Comparison of ENCODE assay signal across 8 cellular contexts in the genomic region with DNA sequence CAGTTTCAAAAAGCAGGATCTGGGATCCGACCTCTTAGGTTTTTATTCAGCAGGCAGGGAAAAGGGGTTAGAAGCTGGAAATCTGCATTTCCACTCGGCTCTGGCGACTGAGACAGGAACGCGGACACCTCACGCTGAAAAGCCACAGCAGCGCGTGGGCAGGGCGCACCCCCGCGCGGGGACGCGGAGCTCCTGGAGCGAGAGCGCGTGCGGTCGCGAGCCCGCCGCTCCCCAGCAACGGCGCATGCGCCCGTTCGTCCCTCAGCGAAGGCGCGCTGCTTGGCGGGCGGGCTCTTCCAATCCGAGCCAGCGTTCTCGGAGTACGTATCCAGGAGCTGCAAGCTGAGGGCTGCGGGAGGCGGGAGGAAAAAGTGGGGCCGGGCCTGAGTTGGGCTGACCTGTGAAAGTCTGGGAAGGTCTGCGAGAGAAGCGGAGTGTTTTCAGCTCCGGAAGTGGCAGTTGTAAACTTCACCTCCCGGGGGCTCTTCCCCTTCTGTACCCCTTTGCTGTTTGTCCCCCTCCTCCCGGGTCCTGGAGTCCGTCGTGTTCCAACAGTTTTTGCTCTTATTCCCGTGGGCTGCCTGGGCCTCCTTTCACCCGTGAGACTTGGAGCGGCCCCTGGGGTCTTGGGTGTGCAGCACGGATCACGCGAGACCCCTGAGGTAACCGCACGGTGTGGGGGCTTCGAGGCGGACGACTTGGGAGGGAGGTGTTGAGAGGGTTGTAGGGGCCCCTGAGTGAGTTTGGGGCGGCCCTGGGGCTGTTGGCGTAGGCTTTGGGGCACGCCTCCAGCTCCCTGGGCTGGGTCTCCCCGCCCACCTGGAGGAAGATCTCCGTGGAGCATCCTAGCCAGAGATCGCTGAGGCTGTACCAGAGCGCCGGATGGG. TPM values are rescaled to one million over a fixed set of nuclear protein-coding genes. Genes with fewer than 3 reads are reported as not detected.
DNase-seq lines count a peak whose midpoint lies in the region; ATAC-seq and TF ChIP-seq lines count a peak whose summit lies in the region.

Gene CCDC171 (plus strand): TSS at position 403 of the 887 bp plus-strand sequence. CDS start 11,046 bp downstream, outside the sequence.

- H3K4ac ChIP-seq in mesendoderm (ENCODE audit: low read depth, low read length) = peak within 1 kb of the TSS; percentile 74

- no peaks in the 10 kb centered on the region for H3K27me3 ChIP-seq in Caco-2 (replicated peaks; ENCODE audit: control insufficient read depth, insufficient read depth, low read length)
- H3K27me3 ChIP-seq in mesendoderm (ENCODE audit: insufficient read depth, low read length, poor library complexity) = no peaks in the 10 kb centered on the region

- DNase-seq in Caco-2 (peak; percentile 91 to 92), HT-29 (ENCODE audit: low spot score) (peak; percentile 93), mesendoderm (peak; percentile 99)
- peak; percentile 72 for DNase-seq in NK-92 treated with Interleukin-12 subunit alpha and Interleukin-12 subunit beta, amount 100 ng/mL, for 24 hours (lab: John Stamatoyannopoulos, UW)
- peak; percentile 71 for DNase-seq in activated CD8-positive, alpha-beta memory T cell treated with anti-CD3 and anti-CD28 coated beads for 4 hours (ENCODE audit: low read depth in 2 of 2)
- DNase-seq in effector memory CD8-positive, alpha-beta T cell = peak; percentile 73 to 79 (median 75)
- DNase-seq in stimulated activated CD8-positive, alpha-beta memory T cell treated with anti-CD3 and anti-CD28 coated beads, Interleukin-12 subunit alpha, Interleukin-12 subunit beta, amount 100 ng/mL, for 4 hours (ENCODE audit: low read depth) = peak; percentile 75

- no peaks in the 10 kb centered on the region for H3K9me3 ChIP-seq in Caco-2

- CTCF ChIA-PET in Caco-2 (lab: Charles Lee) = interaction anchor here (0.7 to 1.2 kb wide), 5 partner anchors 54 to 351 kb away, joined by 3 to 13 read pairs (median 8); no protein-coding TSS in a partner anchor

- ATAC-seq in GM21360 (IDR thresholded peaks at IDR 0.05; ENCODE audit: unreplicated experiment) = peak; percentile 80
- peak; percentile 85 for ATAC-seq in effector memory CD8-positive, alpha-beta T cell (replicated peaks)

- peaks cover 4% of the 10 kb centered on the region for H3K27me3 Mint-ChIP-seq in Caco-2 (ENCODE audit: insufficient read depth, unreplicated experiment)
- H3K27me3 Mint-ChIP-seq in effector memory CD8-positive, alpha-beta T cell = no peaks in the 10 kb centered on the region

- H2BK5ac ChIP-seq in mesendoderm (ENCODE audit: low read length) = peak within 1 kb of the TSS; percentile 68

- no peaks in the 10 kb centered on the region for H3K9me3 Mint-ChIP-seq in Caco-2 (ENCODE audit: unreplicated experiment)
- no peaks in the 10 kb centered on the region for H3K9me3 Mint-ChIP-seq in effector memory CD8-positive, alpha-beta T cell

- no peak for TF ChIP-seq CTCF in Caco-2 (IDR thresholded peaks at IDR 0.05; ENCODE audit: insufficient read depth in 1 of 2, low read depth in 1 of 2, low read length in 1 of 2, severe bottlenecking in 1 of 2, unreplicated experiment in 1 of 2)

- intact Hi-C loops in Caco-2 (cut with micrococcal nuclease; ENCODE audit: unreplicated experiment) = loop anchor here (1.0 to 2.0 kb wide), 3 partner anchors 42 to 130 kb away; partner anchors contain the start of gene SNAPC3

- H3K79me1 ChIP-seq in mesendoderm (ENCODE audit: low read length) = no peaks in the 10 kb centered on the region

- H2AK5ac ChIP-seq in mesendoderm (ENCODE audit: low read length) = no peak within 1 kb of the TSS

- H3K4me3 Mint-ChIP-seq in Caco-2 (ENCODE audit: unreplicated experiment) = peak within 1 kb of the TSS; percentile 92
- peak within 1 kb of the TSS; percentile 93 to 96 for H3K4me3 Mint-ChIP-seq in effector memory CD8-positive, alpha-beta T cell

- H3K4me1 Mint-ChIP-seq in Caco-2 (ENCODE audit: low read depth, unreplicated experiment) = no peaks in the 10 kb centered on the region
- peaks cover 16 to 22% of the 10 kb centered on the region in 2 donors for H3K4me1 Mint-ChIP-seq in effector memory CD8-positive, alpha-beta T cell (ENCODE audit: low read depth in 2 of 2)

- WGBS in mesendoderm (ENCODE audit: extremely low coverage, insufficient coverage, low lambda C conversion rate) = no CpG with 5 or more reads among the region's 65 CpGs

- H3K27ac Mint-ChIP-seq in Caco-2 (ENCODE audit: unreplicated experiment) = peak within 1 kb of the TSS; percentile 97
- peak within 1 kb of the TSS; percentile 75 to 88 for H3K27ac Mint-ChIP-seq in effector memory CD8-positive, alpha-beta T cell

- TSS peak; percentile 53 for BruUV-seq in Caco-2 (replicated peaks; lab: Mats Ljungman, UMichigan)

- peaks cover 9% of the 10 kb centered on the region for H3K36me3 Mint-ChIP-seq in Caco-2 (ENCODE audit: insufficient read depth, unreplicated experiment)
- peaks cover 14% of the 10 kb centered on the region for H3K36me3 Mint-ChIP-seq in effector memory CD8-positive, alpha-beta T cell (ENCODE audit: insufficient read depth)

- H3K9ac ChIP-seq in mesendoderm (ENCODE audit: low read length) = peak within 1 kb of the TSS; percentile 73

- H2BK120ac ChIP-seq in mesendoderm (ENCODE audit: low read depth, low read length) = no peak within 1 kb of the TSS

- H3K36me3 ChIP-seq in Caco-2 (ENCODE audit: control insufficient read depth, insufficient read depth, low read length) (no peaks in the 10 kb centered on the region), mesendoderm (ENCODE audit: control insufficient read depth, insufficient read depth, low read length) (no peaks in the 10 kb centered on the region)

- H3K4me3 ChIP-seq in Caco-2 (ENCODE audit: low read depth, low read length) (peak within 1 kb of the TSS; percentile 63), mesendoderm (ENCODE audit: low read length) (peak within 1 kb of the TSS; percentile 38)

- H3K4me1 ChIP-seq in Caco-2 = 0 out of 2 replicates have a peak, but pooled peaks cover 3% of the 10 kb centered on the region
- no peaks in the 10 kb centered on the region for H3K4me1 ChIP-seq in mesendoderm (ENCODE audit: control insufficient read depth, low read depth, low read length)

- peak within 1 kb of the TSS; percentile 94 for H3K56ac ChIP-seq in mesendoderm (ENCODE audit: low read length)

- no peak within 1 kb of the TSS for H2BK15ac ChIP-seq in mesendoderm (replicated peaks; ENCODE audit: low read depth)

- POLR2A ChIA-PET in Caco-2 (lab: Charles Lee) = interaction anchor here (0.6 to 1.6 kb wide), 7 partner anchors 12 to 246 kb away, joined by 3 to 6 read pairs (median 3); partner anchors contain the start of genes PSIP1 and TTC39B

- H3K23ac ChIP-seq in mesendoderm (ENCODE audit: low read length) = no peak within 1 kb of the TSS

- peak within 1 kb of the TSS; percentile 88 for H3K4me2 ChIP-seq in mesendoderm (ENCODE audit: low read length)

- H4K5ac ChIP-seq in mesendoderm (ENCODE audit: low read length) = no peak within 1 kb of the TSS

- peak within 1 kb of the TSS; percentile 86 for H3K27ac ChIP-seq in mesendoderm (ENCODE audit: low read depth, low read length)

- no peak within 1 kb of the TSS for H4K8ac ChIP-seq in mesendoderm (ENCODE audit: low read depth, low read length)

- no peaks in the 10 kb centered on the region for H3K79me2 ChIP-seq in mesendoderm (ENCODE audit: control insufficient read depth, insufficient read depth, low read length)

- H3K18ac ChIP-seq in mesendoderm (ENCODE audit: low read length) = peak within 1 kb of the TSS; percentile 24

RNA-seq across cellular contexts. Expression of gene CCDC171, which starts in this region (rescaled TPM):
- total RNA-seq in Caco-2 (2022) = 1.1 and 1.6 TPM in 2 replicates
- 0.16 and 0.31 TPM in 2 replicates for total RNA-seq in HT-29 (2014; rRNA removed; shearing (Covaris generic))
- polyA plus RNA-seq in mesendoderm (2013, experiment 1 of 2) = 0.81 TPM
- polyA plus RNA-seq in mesendoderm (2013, experiment 2 of 2) = 0.77 TPM

Comparison
In these comparisons a context has a peak if more than half of its experiments do, and no peak if none do; other contexts are left out.
1. Peak in every context shown above with its lines: DNase-seq, ATAC-seq, H3K4me3 ChIP-seq and H3K27ac ChIP-seq.
2. Peak in DNase-seq in HT-29; RNA of the gene not detected or under 1 TPM.